34 cellular contexts compared by ENCODE assay signal in the genomic region with DNA sequence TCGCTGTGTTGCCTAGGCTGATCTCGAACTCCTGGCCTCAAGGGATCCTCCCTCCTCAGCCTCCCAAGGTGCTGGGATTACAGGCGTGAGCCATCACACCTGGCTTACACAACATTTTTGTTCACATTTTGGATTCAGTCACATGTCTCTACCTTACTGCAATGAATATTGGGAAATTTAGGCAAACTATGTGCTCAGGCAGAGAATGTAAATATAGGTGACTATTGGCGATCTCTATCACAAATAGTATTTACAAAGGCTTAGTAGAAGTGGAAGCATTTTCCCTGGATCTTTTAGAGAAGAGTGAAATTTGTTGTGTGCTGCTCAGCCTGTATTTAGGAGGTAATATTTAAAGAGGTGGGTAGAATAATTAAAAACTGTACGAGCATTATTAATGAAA. TPM values are rescaled to one million over a fixed set of nuclear protein-coding genes. Genes with fewer than 3 reads are reported as not detected.
"Had no signal": no experiment of that assay in that cellular context is flagged by ENCODE, and none has a peak within 500 bp of the region (broad histone marks: within the 10 kb centered on the region; RNA-seq: fewer than 3 reads in every experiment).

No MANE protein-coding gene starts in this region.

- H3K9me3 ChIP-seq: stomach, suprapubic skin, testis, thoracic aorta, thyroid gland, tibial artery, tibial nerve, transverse colon, upper lobe of left lung, upper lobe of right lung, uterus, vagina had no signal

- FAIRE-seq: urothelium cell line had no signal

- H3K27ac Mint-ChIP-seq: stimulated activated effector memory CD8-positive, alpha-beta T cell treated with anti-CD3 and anti-CD28 coated beads, Interleukin-12 subunit alpha, Interleukin-12 subunit beta, amount 100 ng/mL, for 72 hours; stimulated activated memory B cell treated with anti-CD40 and anti-IgM and Interleukin-4, amounts not matched to agents 10 μg/mL and 1 μg/mL and 100 μg/mL, for 72 hours; stimulated activated naive B cell treated with anti-CD40 and anti-IgM and Interleukin-4, amounts not matched to agents 10 μg/mL and 1 μg/mL and 100 μg/mL, for 72 hours; stimulated activated naive CD8-positive, alpha-beta T cell treated with anti-CD3 and anti-CD28 coated beads, Interleukin-15, amount 100 ng/mL, for 72 hours; stimulated activated naive CD8-positive, alpha-beta T cell treated with anti-CD3 and anti-CD28 coated beads, Interleukin-15, Interleukin-2, amounts not matched to agents 100 ng/mL and 50 ng/mL, for 24 hours; type B pancreatic cell had no signal

- H3K27me3 ChIP-seq: stomach, suprapubic skin, testis, thyroid gland, tibial artery, tibial nerve, transverse colon, upper lobe of left lung, upper lobe of right lung, uterus, vagina had no signal

- H3K9me3 Mint-ChIP-seq: stimulated activated effector memory CD8-positive, alpha-beta T cell treated with anti-CD3 and anti-CD28 coated beads, Interleukin-12 subunit alpha, Interleukin-12 subunit beta, amount 100 ng/mL, for 72 hours; stimulated activated memory B cell treated with anti-CD40 and anti-IgM and Interleukin-4, amounts not matched to agents 10 μg/mL and 1 μg/mL and 100 μg/mL, for 72 hours; stimulated activated naive B cell treated with anti-CD40 and anti-IgM and Interleukin-4, amounts not matched to agents 10 μg/mL and 1 μg/mL and 100 μg/mL, for 72 hours; stimulated activated naive CD8-positive, alpha-beta T cell treated with anti-CD3 and anti-CD28 coated beads, Interleukin-15, amount 100 ng/mL, for 72 hours; stimulated activated naive CD8-positive, alpha-beta T cell treated with anti-CD3 and anti-CD28 coated beads, Interleukin-15, Interleukin-2, amounts not matched to agents 100 ng/mL and 50 ng/mL, for 24 hours; type B pancreatic cell had no signal

- H3K4me3 ChIP-seq: stomach, suprapubic skin, testis, thoracic aorta, thyroid gland, tibial artery, tibial nerve, transverse colon, upper lobe of left lung, upper lobe of right lung, uterus, vagina had no signal

- H3K27ac ChIP-seq: stomach, suprapubic skin, testis, thoracic aorta, thyroid gland, tibial artery, tibial nerve, transverse colon, upper lobe of left lung, upper lobe of right lung, uterus, vagina had no signal

- H3K27me3 Mint-ChIP-seq: stimulated activated memory B cell treated with anti-CD40 and anti-IgM and Interleukin-4, amounts not matched to agents 10 μg/mL and 1 μg/mL and 100 μg/mL, for 72 hours; stimulated activated naive B cell treated with anti-CD40 and anti-IgM and Interleukin-4, amounts not matched to agents 10 μg/mL and 1 μg/mL and 100 μg/mL, for 72 hours; stimulated activated naive CD8-positive, alpha-beta T cell treated with anti-CD3 and anti-CD28 coated beads, Interleukin-15, amount 100 ng/mL, for 72 hours; stimulated activated naive CD8-positive, alpha-beta T cell treated with anti-CD3 and anti-CD28 coated beads, Interleukin-15, Interleukin-2, amounts not matched to agents 100 ng/mL and 50 ng/mL, for 24 hours; type B pancreatic cell had no signal

- ATAC-seq: stimulated activated effector memory CD8-positive, alpha-beta T cell treated with anti-CD3 and anti-CD28 coated beads, Interleukin-12 subunit alpha, Interleukin-12 subunit beta, amount 100 ng/mL, for 72 hours; stimulated activated memory B cell treated with anti-CD40 and anti-IgM and Interleukin-4, amounts not matched to agents 10 μg/mL and 1 μg/mL and 100 μg/mL, for 72 hours; stimulated activated naive B cell treated with anti-CD40 and anti-IgM and Interleukin-4, amounts not matched to agents 10 μg/mL and 1 μg/mL and 100 μg/mL, for 72 hours; stimulated activated naive CD8-positive, alpha-beta T cell treated with anti-CD3 and anti-CD28 coated beads, Interleukin-15, amount 100 ng/mL, for 72 hours; stimulated activated naive CD8-positive, alpha-beta T cell treated with anti-CD3 and anti-CD28 coated beads, Interleukin-15, Interleukin-2, amounts not matched to agents 100 U/mL and 50 U/mL, for 24 hours; upper lobe of right lung had no signal

- H3K4me1 ChIP-seq: uterus had no signal

- DNase-seq: stimulated activated CD4-positive, alpha-beta T cell treated with anti-CD3 and anti-CD28 coated beads, Interleukin-2, amount 100 ng/mL, for 48 hours; stimulated activated CD4-positive, alpha-beta T cell treated with anti-CD3 and anti-CD28 coated beads, Interleukin-4, amount 100 ng/mL, for 1 hour; stimulated activated CD4-positive, alpha-beta T cell treated with anti-CD3 and anti-CD28 coated beads, Interleukin-4, amount 100 ng/mL, for 24 hours; stimulated activated CD4-positive, alpha-beta T cell treated with anti-CD3 and anti-CD28 coated beads, Interleukin-4, amount 100 ng/mL, for 4 hours; stimulated activated CD8-positive, alpha-beta memory T cell treated with anti-CD3 and anti-CD28 coated beads, Interleukin-4, amount 100 ng/mL, for 48 hours; stimulated activated naive B cell treated with anti-CD40 and anti-IgM and Interleukin-4, amounts not matched to agents 10 μg/mL and 1 μg/mL and 100 μg/mL, for 72 hours; stimulated activated naive CD4-positive, alpha-beta T cell; stimulated activated naive CD4-positive, alpha-beta T cell treated with Interleukin-2 at 50 U/mL for 16 hours; stimulated activated naive CD8-positive, alpha-beta T cell treated with anti-CD3 and anti-CD28 coated beads, Interleukin-15, amount 100 ng/mL, for 72 hours; stimulated activated naive CD8-positive, alpha-beta T cell treated with anti-CD3 and anti-CD28 coated beads, Interleukin-15, Interleukin-2, amounts not matched to agents 100 U/mL and 50 U/mL, for 24 hours; stomach; substantia nigra; testis; thyroid gland; tibial artery; transverse colon; trophoblast cell; upper lobe of left lung; upper lobe of right lung; uterus had no signal

- H3K36me3 ChIP-seq: suprapubic skin, thoracic aorta, thyroid gland, transverse colon, upper lobe of right lung, uterus, vagina had no signal

- H3K4me3 Mint-ChIP-seq: stimulated activated effector memory CD8-positive, alpha-beta T cell treated with anti-CD3 and anti-CD28 coated beads, Interleukin-12 subunit alpha, Interleukin-12 subunit beta, amount 100 ng/mL, for 72 hours; stimulated activated memory B cell treated with anti-CD40 and anti-IgM and Interleukin-4, amounts not matched to agents 10 μg/mL and 1 μg/mL and 100 μg/mL, for 72 hours; stimulated activated naive B cell treated with anti-CD40 and anti-IgM and Interleukin-4, amounts not matched to agents 10 μg/mL and 1 μg/mL and 100 μg/mL, for 72 hours; stimulated activated naive CD8-positive, alpha-beta T cell treated with anti-CD3 and anti-CD28 coated beads, Interleukin-15, amount 100 ng/mL, for 72 hours; stimulated activated naive CD8-positive, alpha-beta T cell treated with anti-CD3 and anti-CD28 coated beads, Interleukin-15, Interleukin-2, amounts not matched to agents 100 ng/mL and 50 ng/mL, for 24 hours; type B pancreatic cell had no signal

- H3K36me3 Mint-ChIP-seq: stimulated activated effector memory CD8-positive, alpha-beta T cell treated with anti-CD3 and anti-CD28 coated beads, Interleukin-12 subunit alpha, Interleukin-12 subunit beta, amount 100 ng/mL, for 72 hours had no signal

RNA-seq across cellular contexts. Expression of a gene that starts 20.7 kb away (rescaled TPM):
- total RNA-seq: stomach, subcutaneous adipose tissue, suprapubic skin, temporal lobe, testis, thoracic aorta, thyroid gland, tibial nerve, transverse colon, upper lobe of left lung, upper lobe of right lung, ureter, urinary bladder, uterus, vagina had no signal
- polyA plus RNA-seq: stomach, thymus, urinary bladder had no signal
